1 cellular context compared by ENCODE assay signal in the genomic region with DNA sequence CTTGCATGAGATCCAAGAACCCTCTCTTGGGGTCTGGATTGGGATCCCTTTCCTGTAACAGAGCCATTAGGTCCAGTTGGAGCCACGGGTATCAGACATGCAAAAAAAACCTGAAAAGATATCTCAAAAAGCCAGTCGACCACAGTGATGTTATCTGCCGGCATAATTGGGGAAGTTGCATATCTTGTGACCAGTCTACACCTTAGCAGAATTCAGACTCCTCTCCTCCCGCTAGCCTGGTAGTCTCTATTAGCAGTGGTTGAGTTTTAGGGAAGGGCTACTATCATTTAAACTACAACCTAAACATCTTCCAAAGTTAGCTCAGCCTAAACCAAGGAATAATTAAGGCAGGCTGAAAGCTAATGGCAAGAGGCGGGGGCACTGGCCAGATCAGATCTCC.
TF ChIP-seq lines count a peak whose summit lies in the region.

No MANE protein-coding gene starts in this region.

TF ChIP-seq in K562, 482 proteins besides CTCF, POLR2A, EP300 and RAD21 (continued from another document and continues in another):
- TF ChIP-seq, protein P1, sequence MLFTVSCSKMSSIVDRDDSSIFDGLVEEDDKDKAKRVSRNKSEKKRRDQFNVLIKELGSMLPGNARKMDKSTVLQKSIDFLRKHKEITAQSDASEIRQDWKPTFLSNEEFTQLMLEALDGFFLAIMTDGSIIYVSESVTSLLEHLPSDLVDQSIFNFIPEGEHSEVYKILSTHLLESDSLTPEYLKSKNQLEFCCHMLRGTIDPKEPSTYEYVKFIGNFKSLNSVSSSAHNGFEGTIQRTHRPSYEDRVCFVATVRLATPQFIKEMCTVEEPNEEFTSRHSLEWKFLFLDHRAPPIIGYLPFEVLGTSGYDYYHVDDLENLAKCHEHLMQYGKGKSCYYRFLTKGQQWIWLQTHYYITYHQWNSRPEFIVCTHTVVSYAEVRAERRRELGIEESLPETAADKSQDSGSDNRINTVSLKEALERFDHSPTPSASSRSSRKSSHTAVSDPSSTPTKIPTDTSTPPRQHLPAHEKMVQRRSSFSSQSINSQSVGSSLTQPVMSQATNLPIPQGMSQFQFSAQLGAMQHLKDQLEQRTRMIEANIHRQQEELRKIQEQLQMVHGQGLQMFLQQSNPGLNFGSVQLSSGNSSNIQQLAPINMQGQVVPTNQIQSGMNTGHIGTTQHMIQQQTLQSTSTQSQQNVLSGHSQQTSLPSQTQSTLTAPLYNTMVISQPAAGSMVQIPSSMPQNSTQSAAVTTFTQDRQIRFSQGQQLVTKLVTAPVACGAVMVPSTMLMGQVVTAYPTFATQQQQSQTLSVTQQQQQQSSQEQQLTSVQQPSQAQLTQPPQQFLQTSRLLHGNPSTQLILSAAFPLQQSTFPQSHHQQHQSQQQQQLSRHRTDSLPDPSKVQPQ (CRISPR knock-in tag; IDR thresholded peaks at IDR 0.05; ENCODE audit: borderline replicate concordance), result no peak
- no peak for TF ChIP-seq GABPB2 (CRISPR knock-in tag; conservative IDR thresholded peaks at IDR 0.05)
- TF ChIP-seq LARP7 (IDR thresholded peaks at IDR 0.05), result no peak
- TF ChIP-seq TAL1 (IDR thresholded peaks at IDR 0.05), result peak; percentile 60
- peak; percentile 84 for TF ChIP-seq ARID1B (IDR thresholded peaks at IDR 0.05)
- TF ChIP-seq RBM14 (IDR thresholded peaks at IDR 0.05; ENCODE audit: borderline replicate concordance, insufficient read depth, low read depth, low read length), result no peak
- no peak for TF ChIP-seq XRCC4 (IDR thresholded peaks at IDR 0.05; ENCODE audit: extremely low read depth, insufficient read depth, insufficient read length)
- TF ChIP-seq, protein P2, sequence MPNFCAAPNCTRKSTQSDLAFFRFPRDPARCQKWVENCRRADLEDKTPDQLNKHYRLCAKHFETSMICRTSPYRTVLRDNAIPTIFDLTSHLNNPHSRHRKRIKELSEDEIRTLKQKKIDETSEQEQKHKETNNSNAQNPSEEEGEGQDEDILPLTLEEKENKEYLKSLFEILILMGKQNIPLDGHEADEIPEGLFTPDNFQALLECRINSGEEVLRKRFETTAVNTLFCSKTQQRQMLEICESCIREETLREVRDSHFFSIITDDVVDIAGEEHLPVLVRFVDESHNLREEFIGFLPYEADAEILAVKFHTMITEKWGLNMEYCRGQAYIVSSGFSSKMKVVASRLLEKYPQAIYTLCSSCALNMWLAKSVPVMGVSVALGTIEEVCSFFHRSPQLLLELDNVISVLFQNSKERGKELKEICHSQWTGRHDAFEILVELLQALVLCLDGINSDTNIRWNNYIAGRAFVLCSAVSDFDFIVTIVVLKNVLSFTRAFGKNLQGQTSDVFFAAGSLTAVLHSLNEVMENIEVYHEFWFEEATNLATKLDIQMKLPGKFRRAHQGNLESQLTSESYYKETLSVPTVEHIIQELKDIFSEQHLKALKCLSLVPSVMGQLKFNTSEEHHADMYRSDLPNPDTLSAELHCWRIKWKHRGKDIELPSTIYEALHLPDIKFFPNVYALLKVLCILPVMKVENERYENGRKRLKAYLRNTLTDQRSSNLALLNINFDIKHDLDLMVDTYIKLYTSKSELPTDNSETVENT (CRISPR knock-in tag; IDR thresholded peaks at IDR 0.05), result no peak
- no peak for TF ChIP-seq TRIM28 (IDR thresholded peaks at IDR 0.05)
- TF ChIP-seq ZBTB49 (CRISPR knock-in tag; IDR thresholded peaks at IDR 0.05; ENCODE audit: borderline replicate concordance), result no peak
- TF ChIP-seq SETDB1 (IDR thresholded peaks at IDR 0.05; ENCODE audit: low read length), result no peak
- 0 out of 2 replicates have a peak, but pooled peaks have one; percentile 28 for TF ChIP-seq KLF16 (IDR thresholded peaks at IDR 0.05)
- TF ChIP-seq, protein P3, sequence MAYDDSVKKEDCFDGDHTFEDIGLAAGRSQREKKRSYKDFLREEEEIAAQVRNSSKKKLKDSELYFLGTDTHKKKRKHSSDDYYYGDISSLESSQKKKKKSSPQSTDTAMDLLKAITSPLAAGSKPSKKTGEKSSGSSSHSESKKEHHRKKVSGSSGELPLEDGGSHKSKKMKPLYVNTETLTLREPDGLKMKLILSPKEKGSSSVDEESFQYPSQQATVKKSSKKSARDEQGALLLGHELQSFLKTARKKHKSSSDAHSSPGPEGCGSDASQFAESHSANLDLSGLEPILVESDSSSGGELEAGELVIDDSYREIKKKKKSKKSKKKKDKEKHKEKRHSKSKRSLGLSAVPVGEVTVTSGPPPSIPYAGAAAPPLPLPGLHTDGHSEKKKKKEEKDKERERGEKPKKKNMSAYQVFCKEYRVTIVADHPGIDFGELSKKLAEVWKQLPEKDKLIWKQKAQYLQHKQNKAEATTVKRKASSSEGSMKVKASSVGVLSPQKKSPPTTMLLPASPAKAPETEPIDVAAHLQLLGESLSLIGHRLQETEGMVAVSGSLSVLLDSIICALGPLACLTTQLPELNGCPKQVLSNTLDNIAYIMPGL (CRISPR knock-in tag; IDR thresholded peaks at IDR 0.05), result no peak
- TF ChIP-seq, protein P4, sequence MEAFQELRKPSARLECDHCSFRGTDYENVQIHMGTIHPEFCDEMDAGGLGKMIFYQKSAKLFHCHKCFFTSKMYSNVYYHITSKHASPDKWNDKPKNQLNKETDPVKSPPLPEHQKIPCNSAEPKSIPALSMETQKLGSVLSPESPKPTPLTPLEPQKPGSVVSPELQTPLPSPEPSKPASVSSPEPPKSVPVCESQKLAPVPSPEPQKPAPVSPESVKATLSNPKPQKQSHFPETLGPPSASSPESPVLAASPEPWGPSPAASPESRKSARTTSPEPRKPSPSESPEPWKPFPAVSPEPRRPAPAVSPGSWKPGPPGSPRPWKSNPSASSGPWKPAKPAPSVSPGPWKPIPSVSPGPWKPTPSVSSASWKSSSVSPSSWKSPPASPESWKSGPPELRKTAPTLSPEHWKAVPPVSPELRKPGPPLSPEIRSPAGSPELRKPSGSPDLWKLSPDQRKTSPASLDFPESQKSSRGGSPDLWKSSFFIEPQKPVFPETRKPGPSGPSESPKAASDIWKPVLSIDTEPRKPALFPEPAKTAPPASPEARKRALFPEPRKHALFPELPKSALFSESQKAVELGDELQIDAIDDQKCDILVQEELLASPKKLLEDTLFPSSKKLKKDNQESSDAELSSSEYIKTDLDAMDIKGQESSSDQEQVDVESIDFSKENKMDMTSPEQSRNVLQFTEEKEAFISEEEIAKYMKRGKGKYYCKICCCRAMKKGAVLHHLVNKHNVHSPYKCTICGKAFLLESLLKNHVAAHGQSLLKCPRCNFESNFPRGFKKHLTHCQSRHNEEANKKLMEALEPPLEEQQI (IDR thresholded peaks at IDR 0.05), result no peak
- TF ChIP-seq, protein P5, sequence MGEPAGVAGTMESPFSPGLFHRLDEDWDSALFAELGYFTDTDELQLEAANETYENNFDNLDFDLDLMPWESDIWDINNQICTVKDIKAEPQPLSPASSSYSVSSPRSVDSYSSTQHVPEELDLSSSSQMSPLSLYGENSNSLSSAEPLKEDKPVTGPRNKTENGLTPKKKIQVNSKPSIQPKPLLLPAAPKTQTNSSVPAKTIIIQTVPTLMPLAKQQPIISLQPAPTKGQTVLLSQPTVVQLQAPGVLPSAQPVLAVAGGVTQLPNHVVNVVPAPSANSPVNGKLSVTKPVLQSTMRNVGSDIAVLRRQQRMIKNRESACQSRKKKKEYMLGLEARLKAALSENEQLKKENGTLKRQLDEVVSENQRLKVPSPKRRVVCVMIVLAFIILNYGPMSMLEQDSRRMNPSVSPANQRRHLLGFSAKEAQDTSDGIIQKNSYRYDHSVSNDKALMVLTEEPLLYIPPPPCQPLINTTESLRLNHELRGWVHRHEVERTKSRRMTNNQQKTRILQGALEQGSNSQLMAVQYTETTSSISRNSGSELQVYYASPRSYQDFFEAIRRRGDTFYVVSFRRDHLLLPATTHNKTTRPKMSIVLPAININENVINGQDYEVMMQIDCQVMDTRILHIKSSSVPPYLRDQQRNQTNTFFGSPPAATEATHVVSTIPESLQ (CRISPR knock-in tag; IDR thresholded peaks at IDR 0.05), result no peak
- no peak for TF ChIP-seq ZNF140 (CRISPR knock-in tag; IDR thresholded peaks at IDR 0.05)
- no peak for TF ChIP-seq PHF21A (IDR thresholded peaks at IDR 0.05; ENCODE audit: borderline replicate concordance, low read depth)
- no peak for TF ChIP-seq PBX2 (CRISPR knock-in tag; IDR thresholded peaks at IDR 0.05; ENCODE audit: low read depth)
- TF ChIP-seq PBX2 (tag; conservative IDR thresholded peaks at IDR 0.05; ENCODE audit: low read depth), result no peak
- TF ChIP-seq E2F1 (CRISPR knock-in tag; IDR thresholded peaks at IDR 0.05), result no peak
- peak; percentile 58; the same call in 1 of the 2 replicates for TF ChIP-seq SMARCC2 (IDR thresholded peaks at IDR 0.05; ENCODE audit: low read depth)
- TF ChIP-seq, protein P6, sequence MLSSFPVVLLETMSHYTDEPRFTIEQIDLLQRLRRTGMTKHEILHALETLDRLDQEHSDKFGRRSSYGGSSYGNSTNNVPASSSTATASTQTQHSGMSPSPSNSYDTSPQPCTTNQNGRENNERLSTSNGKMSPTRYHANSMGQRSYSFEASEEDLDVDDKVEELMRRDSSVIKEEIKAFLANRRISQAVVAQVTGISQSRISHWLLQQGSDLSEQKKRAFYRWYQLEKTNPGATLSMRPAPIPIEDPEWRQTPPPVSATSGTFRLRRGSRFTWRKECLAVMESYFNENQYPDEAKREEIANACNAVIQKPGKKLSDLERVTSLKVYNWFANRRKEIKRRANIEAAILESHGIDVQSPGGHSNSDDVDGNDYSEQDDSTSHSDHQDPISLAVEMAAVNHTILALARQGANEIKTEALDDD (IDR thresholded peaks at IDR 0.05), result peak; percentile 80
- TF ChIP-seq NCOR1 (IDR thresholded peaks at IDR 0.05), result no peak
- no peak for TF ChIP-seq ZNF778 (CRISPR knock-in tag; IDR thresholded peaks at IDR 0.05)
- TF ChIP-seq ZNF592 (IDR thresholded peaks at IDR 0.05), result no peak
